In the genomic region with DNA sequence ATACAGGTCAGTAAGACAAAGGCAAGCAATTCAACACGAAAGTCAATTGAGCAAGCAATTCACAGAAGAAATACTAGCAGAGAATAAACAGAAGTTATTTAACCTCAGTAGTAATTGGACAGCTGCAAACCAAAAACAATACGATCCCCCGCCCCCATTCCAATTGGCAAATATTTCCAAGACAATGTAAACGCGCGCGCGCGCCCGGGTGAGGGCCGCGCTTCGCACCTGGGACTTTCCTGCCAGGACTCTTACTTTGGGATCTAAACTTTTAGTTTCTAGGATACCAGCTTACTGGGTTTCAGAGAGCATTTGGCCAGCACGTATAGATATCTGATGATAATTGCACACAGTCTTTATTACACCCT, we compare ENCODE assay signal across 8 cellular contexts. TPM values are rescaled to one million over a fixed set of nuclear protein-coding genes. Genes with fewer than 3 reads are reported as not detected.
DNase-seq lines count a peak whose midpoint lies in the region; ATAC-seq and TF ChIP-seq lines count a peak whose summit lies in the region.

No MANE protein-coding gene starts in this region.

- intact Hi-C loops in right cardiac atrium (cut with DNase I): no loop called here

- peak; percentile 30 for DNase-seq in activated CD4-positive, CD25-positive, alpha-beta regulatory T cell treated with anti-CD3 and anti-CD28 coated beads, Interleukin-2, amount 50 U/mL, for 72 hours
- DNase-seq in NCI-H2081 (lab: John Stamatoyannopoulos, UW) (peak; percentile 75 to 82), right cardiac atrium (peak in 1 of 3 donors; percentile 65), retinal pigment epithelial cell (ENCODE audit: low read depth) (no peak)
- no peak for DNase-seq in activated naive CD8-positive, alpha-beta T cell treated with anti-CD3 and anti-CD28 coated beads, Interleukin-2, amount 10 ng/mL, durations not matched to agents 7 days and 5 days

- H3K27me3 ChIP-seq in right cardiac atrium (ENCODE audit: control insufficient read depth, insufficient read depth): no peaks in the 10 kb centered on the region

- H3K27ac ChIP-seq in right cardiac atrium (ENCODE audit: low read length): peak overlapping the region; percentile 86

- H3K36me3 Mint-ChIP-seq in activated naive CD8-positive, alpha-beta T cell treated with anti-CD3 and anti-CD28 coated beads, Interleukin-2, amount 10 ng/mL, durations not matched to agents 7 days and 5 days: peaks cover 26% of the 10 kb centered on the region

- no peaks in the 10 kb centered on the region for H3K9me3 Mint-ChIP-seq in activated naive CD8-positive, alpha-beta T cell treated with anti-CD3 and anti-CD28 coated beads, Interleukin-2, amount 10 ng/mL, durations not matched to agents 7 days and 5 days

- peaks cover 9% of the 10 kb centered on the region for H3K4me1 Mint-ChIP-seq in activated naive CD8-positive, alpha-beta T cell treated with anti-CD3 and anti-CD28 coated beads, Interleukin-2, amount 10 ng/mL, durations not matched to agents 7 days and 5 days

- POLR2A ChIA-PET in activated naive CD8-positive, alpha-beta T cell treated with anti-CD3 and anti-CD28 coated beads, Interleukin-2, amount 10 ng/mL, durations not matched to agents 7 days and 5 days (lab: Charles Lee): interaction anchor here (0.5 to 2.9 kb wide), 6 partner anchors 8 to 499 kb away, joined by 3 to 29 read pairs (median 4); a partner anchor contains a TSS

- no peak for TF ChIP-seq CTCF in retinal pigment epithelial cell (conservative IDR thresholded peaks at IDR 0.05; ENCODE audit: low read depth, low read length)

- 8% methylated on average over 14 of the region's 14 CpGs for WGBS in right cardiac atrium

- no peaks in the 10 kb centered on the region for H3K27me3 Mint-ChIP-seq in activated naive CD8-positive, alpha-beta T cell treated with anti-CD3 and anti-CD28 coated beads, Interleukin-2, amount 10 ng/mL, durations not matched to agents 7 days and 5 days

- H3K4me3 Mint-ChIP-seq in activated naive CD8-positive, alpha-beta T cell treated with anti-CD3 and anti-CD28 coated beads, Interleukin-2, amount 10 ng/mL, durations not matched to agents 7 days and 5 days: peak overlapping the region; percentile 85

- no peaks in the 10 kb centered on the region for H3K9me3 ChIP-seq in right cardiac atrium (ENCODE audit: control insufficient read depth, low read length)

- peak overlapping the region; percentile 78 for H3K27ac Mint-ChIP-seq in activated naive CD8-positive, alpha-beta T cell treated with anti-CD3 and anti-CD28 coated beads, Interleukin-2, amount 10 ng/mL, durations not matched to agents 7 days and 5 days

- no peaks in the 10 kb centered on the region for H3K4me1 ChIP-seq in right cardiac atrium (ENCODE audit: control insufficient read depth, insufficient read depth, low read length)

- no peak for ATAC-seq in activated CD4-positive, CD25-positive, alpha-beta regulatory T cell treated with anti-CD3 and anti-CD28 coated beads, Interleukin-2, amount 50 U/mL, for 24 hours
- ATAC-seq in activated naive CD8-positive, alpha-beta T cell treated with anti-CD3 and anti-CD28 coated beads, Interleukin-2, amount 10 ng/mL, durations not matched to agents 7 days and 5 days (ENCODE audit: low read depth): no peak
- ATAC-seq in right cardiac atrium (peak in 1 of 2 donors; percentile 3), GM21423 (IDR thresholded peaks at IDR 0.05; ENCODE audit: unreplicated experiment) (no peak), HG02642 (IDR thresholded peaks at IDR 0.05; ENCODE audit: poor library complexity, unreplicated experiment) (no peak)

- H3K4me3 ChIP-seq in right cardiac atrium (ENCODE audit: low read length): peak overlapping the region; percentile 70
- H3K4me3 ChIP-seq in retinal pigment epithelial cell (ENCODE audit: low read length): peak overlapping the region; percentile 79

RNA-seq across cellular contexts. Expression of a gene that starts 8.5 kb away (rescaled TPM):
- 10 to 100 TPM; 43.0 to 48.9 TPM for total RNA-seq in activated naive CD8-positive, alpha-beta T cell treated with anti-CD3 and anti-CD28 coated beads, Interleukin-2, amount 10 ng/mL, durations not matched to agents 7 days and 5 days
- total RNA-seq in right cardiac atrium: 10 to 100 TPM; 22.1 to 25.6 (median 24.3) TPM
- 18.9 TPM for polyA plus RNA-seq in right cardiac atrium

Comparison
In these comparisons a context has a peak if more than half of its experiments do, and no peak if none do; other contexts are left out.
1. DNase-seq: peak in activated CD4-positive, CD25-positive, alpha-beta regulatory T cell treated with anti-CD3 and anti-CD28 coated beads, Interleukin-2, amount 50 U/mL, for 72 hours (single experiment) and NCI-H2081 (2 of 2); none in activated naive CD8-positive, alpha-beta T cell treated with anti-CD3 and anti-CD28 coated beads, Interleukin-2, amount 10 ng/mL, durations not matched to agents 7 days and 5 days (single experiment) and retinal pigment epithelial cell (single experiment).